ENCODE assay signal across 11 cellular contexts in genomic region chr17:8868529-8868951, GRCh38. TPM values are rescaled to one million over a fixed set of nuclear protein-coding genes. Genes with fewer than 3 reads are reported as not detected.
DNase-seq lines count a peak whose midpoint lies in the region; ATAC-seq lines count a peak whose summit lies in the region.
"Had no signal": no experiment of that assay in that cellular context is flagged by ENCODE, and none has a peak within 500 bp of the region (broad histone marks: within the 10 kb centered on the region; RNA-seq: fewer than 3 reads in every experiment).

No MANE protein-coding gene starts in this region.

- no peaks in the 10 kb centered on the region for H3K36me3 Mint-ChIP-seq in immature natural killer cell
- H3K36me3 Mint-ChIP-seq: type B pancreatic cell had no signal

- peaks cover 38 to 46% of the 10 kb centered on the region in 2 donors for H3K4me1 Mint-ChIP-seq in immature natural killer cell

- DNase-seq in immature natural killer cell (no peak), NCI-H2029 (lab: John Stamatoyannopoulos, UW) (no peak), globus pallidus (ENCODE audit: low spot score) (no peak), DMS114 treated with DMSO at 0.1 percent for 48 hours (lab: John Stamatoyannopoulos, UW; ENCODE audit: unreplicated experiment) (no peak)
- DNase-seq: NCI-H1092 treated with DMSO at 0.1 percent for 48 hours, NCI-H345 had no signal

- H3K9me3 Mint-ChIP-seq in immature natural killer cell, result no peaks in the 10 kb centered on the region
- H3K9me3 Mint-ChIP-seq: type B pancreatic cell had no signal

- peak overlapping the region; percentile 8 to 83 (median 34) for H3K4me3 Mint-ChIP-seq in immature natural killer cell
- H3K4me3 Mint-ChIP-seq: type B pancreatic cell had no signal

- H3K27ac Mint-ChIP-seq in immature natural killer cell, result peak overlapping the region in 4 of 6 donors; percentile 0 to 48 (median 36)
- H3K27ac Mint-ChIP-seq: type B pancreatic cell had no signal

- peaks cover 2 to 13% (median 2%) of the 10 kb centered on the region in 3 donors for H3K27me3 Mint-ChIP-seq in immature natural killer cell (ENCODE audit: low read depth in 3 of 3)

- peak; percentile 64 for ATAC-seq in GM18520 (IDR thresholded peaks at IDR 0.05; ENCODE audit: unreplicated experiment)
- ATAC-seq in GM21381 (IDR thresholded peaks at IDR 0.05; ENCODE audit: unreplicated experiment), result peak; percentile 56
- peak; percentile 62 for ATAC-seq in HG03571 (IDR thresholded peaks at IDR 0.05; ENCODE audit: unreplicated experiment)
- no peak for ATAC-seq in GM19324 (IDR thresholded peaks at IDR 0.05; ENCODE audit: low FRiP score, unreplicated experiment)

RNA-seq across cellular contexts. Expression of gene PIK3R6, which starts 1.1 kb away (rescaled TPM):
- under 1 TPM in 2 of 3 donors, not detected in 1; 0.18 to 0.57 TPM for polyA plus RNA-seq in immature natural killer cell
